26 cellular contexts compared by ENCODE assay signal in genomic region chr19:11045536-11045935, GRCh38.
"Had no signal": no experiment of that assay in that cellular context is flagged by ENCODE, and none has a peak within 500 bp of the region (broad histone marks: within the 10 kb centered on the region; RNA-seq: fewer than 3 reads in every experiment).

No MANE protein-coding gene starts in this region.

- DNase-seq: activated B cell treated with CpG ODN at 0.5 μM for 24 hours; activated CD4-positive, alpha-beta T cell treated with anti-CD3 and anti-CD28 coated beads, Interleukin-2, amount 50 U/mL, for 4 hours; activated effector memory CD4-positive, alpha-beta T cell treated with anti-CD3 and anti-CD28 coated beads, Interleukin-2, amount 50 U/mL, for 16 hours; activated naive CD4-positive, alpha-beta T cell treated with anti-CD3 and anti-CD28 coated beads for 36 hours; activated naive CD8-positive, alpha-beta T cell treated with anti-CD3 and anti-CD28 coated beads for 36 hours; activated T-cell treated with anti-CD3 and anti-CD28 coated beads for 4 hours; adrenal gland; aorta; body of pancreas; cerebellar nuclear complex; cortex of kidney; head of caudate nucleus; hippocampal formation; left cardiac atrium; left ventricle myocardium superior; naive thymus-derived CD8-positive, alpha-beta T cell; occipital lobe; posterior cingulate gyrus; right cardiac atrium; spleen; stimulated activated naive CD4-positive, alpha-beta T cell treated with Interleukin-2 at 50 U/mL for 16 hours had no signal

- H3K4me1 Mint-ChIP-seq: neural crest cell had no signal

- H3K27me3 ChIP-seq: adrenal gland, body of pancreas, gastroesophageal sphincter, spleen, tibial nerve had no signal

- H3K9me3 ChIP-seq: adrenal gland, body of pancreas, gastroesophageal sphincter, spleen, tibial nerve had no signal

- H3K27me3 Mint-ChIP-seq: activated naive CD8-positive, alpha-beta T cell treated with anti-CD3 and anti-CD28 coated beads for 36 hours; naive thymus-derived CD8-positive, alpha-beta T cell had no signal

- H3K4me3 ChIP-seq: adrenal gland, body of pancreas, gastroesophageal sphincter, spleen, tibial nerve had no signal

- H3K4me1 ChIP-seq: gastroesophageal sphincter had no signal

- ATAC-seq: body of pancreas; gastroesophageal sphincter; left cardiac atrium; left ventricle myocardium superior; naive thymus-derived CD8-positive, alpha-beta T cell; right cardiac atrium had no signal

- H3K27ac Mint-ChIP-seq: activated B cell treated with CpG ODN at 0.5 μM for 24 hours; activated naive CD4-positive, alpha-beta T cell treated with anti-CD3 and anti-CD28 coated beads for 36 hours; activated naive CD8-positive, alpha-beta T cell treated with anti-CD3 and anti-CD28 coated beads for 36 hours; activated T-helper 1 cell treated with anti-CD3 and anti-CD28 coated beads, Interleukin-12 subunit alpha, Interleukin-12 subunit beta, Interleukin-2, Interleukin-4 antibody, amounts not matched to agents 30 ng/mL and 10 ng/mL and 1 ng/mL, durations not matched to agents 14 hours and 24 hours and 36 hours; T-helper 2 cell treated with Interferon-gamma antibody and Interleukin-4, amounts not matched to agents 5 μg/mL and 100 μg/mL, for 36 hours had no signal

- H3K4me3 Mint-ChIP-seq: activated B cell treated with CpG ODN at 0.5 μM for 24 hours; activated naive CD4-positive, alpha-beta T cell treated with anti-CD3 and anti-CD28 coated beads for 36 hours; activated naive CD8-positive, alpha-beta T cell treated with anti-CD3 and anti-CD28 coated beads for 36 hours; activated T-helper 1 cell treated with anti-CD3 and anti-CD28 coated beads, Interleukin-12 subunit alpha, Interleukin-12 subunit beta, Interleukin-2, Interleukin-4 antibody, amounts not matched to agents 30 ng/mL and 10 ng/mL and 1 ng/mL, durations not matched to agents 14 hours and 24 hours and 36 hours; neural crest cell; T-helper 2 cell treated with Interferon-gamma antibody and Interleukin-4, amounts not matched to agents 5 μg/mL and 100 μg/mL, for 36 hours had no signal

- H3K27ac ChIP-seq: adrenal gland, body of pancreas, gastroesophageal sphincter, spleen, tibial nerve had no signal
